1 cellular context compared by ENCODE assay signal in genomic region chr7:30465342-30466170, GRCh38.
TF ChIP-seq lines count a peak whose summit lies in the region.

No MANE protein-coding gene starts in this region.

TF ChIP-seq in A549, 52 proteins besides CTCF, POLR2A, EP300 and RAD21 (continued from another document):
- TF ChIP-seq ATOH8 (CRISPR knock-in tag; IDR thresholded peaks at IDR 0.05; ENCODE audit: low read depth) (no peak), RARB (CRISPR knock-in tag; IDR thresholded peaks at IDR 0.05) (no peak), CEBPB (IDR thresholded peaks at IDR 0.05) (no peak), ZNF302 (CRISPR knock-in tag; IDR thresholded peaks at IDR 0.05) (no peak), NR3C1 (IDR thresholded peaks at IDR 0.05) (no peak), GATA3 (IDR thresholded peaks at IDR 0.05; ENCODE audit: borderline replicate concordance) (no peak), ZSCAN20 (CRISPR knock-in tag; IDR thresholded peaks at IDR 0.05) (no peak), BHLHE40 (IDR thresholded peaks at IDR 0.05; ENCODE audit: low read depth, low read length) (no peak), E2F6 (IDR thresholded peaks at IDR 0.05; ENCODE audit: borderline replicate concordance, low read depth) (no peak)
